ENCODE assay signal across 21 cellular contexts in genomic region chr20:7893019-7893730, GRCh38. TPM values are rescaled to one million over a fixed set of nuclear protein-coding genes. Genes with fewer than 3 reads are reported as not detected.
DNase-seq lines count a peak whose midpoint lies in the region; ATAC-seq and TF ChIP-seq lines count a peak whose summit lies in the region.
"Had no signal": no experiment of that assay in that cellular context is flagged by ENCODE, and none has a peak within 500 bp of the region (broad histone marks: within the 10 kb centered on the region; RNA-seq: fewer than 3 reads in every experiment).

No MANE protein-coding gene starts in this region.

- no peak overlapping the region for H3K27ac Mint-ChIP-seq in nephron progenitor cell

- POLR2A ChIA-PET in PC-9 (lab: Charles Lee; ENCODE audit: unreplicated experiment), result no interaction called here

- no peak overlapping the region for H2AFZ ChIP-seq in PC-9

- ATAC-seq in foreskin keratinocyte, result peak; percentile 58
- no peak for ATAC-seq in GM18873 (IDR thresholded peaks at IDR 0.05; ENCODE audit: low FRiP score, unreplicated experiment)
- ATAC-seq: A549, GM12878 had no signal

- intact Hi-C loops in PC-9 (cut with micrococcal nuclease; ENCODE audit: unreplicated experiment), result no loop called here

- no peaks in the 10 kb centered on the region for H3K9me3 Mint-ChIP-seq in nephron progenitor cell

- H3K27ac ChIP-seq in PC-9 (no peak overlapping the region), foreskin keratinocyte (no peak overlapping the region)
- H3K27ac ChIP-seq: A549; BLaER1 treated with 17β-estradiol and CSF1 and Interleukin-3, amounts not matched to agents 10 nM and 100 nM; Peyer's patch had no signal

- H3K4me2 ChIP-seq in PC-9, result peak overlapping the region; percentile 18; the same call in 1 of the 2 replicates
- H3K4me2 ChIP-seq: A549; BLaER1 treated with 17β-estradiol and CSF1 and Interleukin-3, amounts not matched to agents 10 nM and 100 nM; SK-N-SH had no signal

- no peaks in the 10 kb centered on the region for H3K36me3 ChIP-seq in PC-9 (ENCODE audit: low read depth)
- H3K36me3 ChIP-seq: BLaER1 treated with 17β-estradiol and CSF1 and Interleukin-3, amounts not matched to agents 10 nM and 100 nM; Peyer's patch had no signal

- no peaks in the 10 kb centered on the region for H3K27me3 ChIP-seq in PC-9 (ENCODE audit: insufficient read depth, low read depth)
- H3K27me3 ChIP-seq in foreskin keratinocyte, result no peaks in the 10 kb centered on the region
- H3K27me3 ChIP-seq: BLaER1 treated with 17β-estradiol and CSF1 and Interleukin-3, amounts not matched to agents 10 nM and 100 nM; Peyer's patch had no signal

- no peak overlapping the region for H3K4me3 Mint-ChIP-seq in nephron progenitor cell

- H3K36me3 Mint-ChIP-seq in nephron progenitor cell (ENCODE audit: low read depth), result no peaks in the 10 kb centered on the region

- H3F3A ChIP-seq in PC-9 (ENCODE audit: insufficient read depth, low read depth), result 0 out of 2 replicates have a peak, but pooled peaks cover 6% of the 10 kb centered on the region

- H3K79me2 ChIP-seq in PC-9 (ENCODE audit: low read depth), result no peaks in the 10 kb centered on the region

- H3K9me3 ChIP-seq in PC-9 (ENCODE audit: insufficient read depth, low read depth), result no peaks in the 10 kb centered on the region
- H3K9me3 ChIP-seq: A549, Peyer's patch, SK-N-SH had no signal

- CTCF ChIA-PET in PC-9 (lab: Charles Lee), result no interaction called here

- H3K4me1 Mint-ChIP-seq in nephron progenitor cell, result no peaks in the 10 kb centered on the region

- no peaks in the 10 kb centered on the region for H3K9me2 ChIP-seq in PC-9 (ENCODE audit: insufficient read depth)
- H3K9me2 ChIP-seq: SK-N-SH had no signal

- H4K20me1 ChIP-seq in PC-9 (ENCODE audit: insufficient read depth), result no peaks in the 10 kb centered on the region
- H4K20me1 ChIP-seq: BLaER1 treated with 17β-estradiol and CSF1 and Interleukin-3, amounts not matched to agents 10 nM and 100 nM had no signal

- peak; percentile 3 for DNase-seq in HT-29 (ENCODE audit: low spot score)
- DNase-seq in PC-9, result peak in 1 of 2 experiments; percentile 51
- DNase-seq in amniotic epithelial cell (ENCODE audit: low read depth), result peak; percentile 1
- peak; percentile 14 to 79 for DNase-seq in foreskin keratinocyte
- no peak for DNase-seq in nephron progenitor cell
- no peak for DNase-seq in NCI-H1417 (lab: John Stamatoyannopoulos, UW)
- no peak for DNase-seq in NCI-H128 (lab: John Stamatoyannopoulos, UW; ENCODE audit: unreplicated experiment)
- DNase-seq: DND-41, H7, MM.1S, NCI-H1417 treated with DMSO at 0.1 percent for 48 hours, NCI-H1930, NCI-H82, Peyer's patch, SHP77, SK-N-SH had no signal

- BruUV-seq in PC-9 (replicated peaks; lab: Mats Ljungman, UMichigan), result no TSS peak

- no peak overlapping the region for H3K4me3 ChIP-seq in PC-9
- H3K4me3 ChIP-seq: A549; BLaER1 treated with 17β-estradiol and CSF1 and Interleukin-3, amounts not matched to agents 10 nM and 100 nM; GM12878; Peyer's patch had no signal

- TF ChIP-seq CTCF in PC-9 (conservative IDR thresholded peaks at IDR 0.05) (no peak), foreskin keratinocyte (conservative IDR thresholded peaks at IDR 0.05) (no peak), nephron progenitor cell (IDR thresholded peaks at IDR 0.05) (no peak)

- H3K27me3 Mint-ChIP-seq in nephron progenitor cell (ENCODE audit: low read depth, poor library complexity), result no peaks in the 10 kb centered on the region

- peaks cover 10% of the 10 kb centered on the region for H3K4me1 ChIP-seq in PC-9 (replicated peaks; ENCODE audit: insufficient read depth)
- H3K4me1 ChIP-seq in foreskin keratinocyte, result no peaks in the 10 kb centered on the region
- H3K4me1 ChIP-seq: A549, Peyer's patch had no signal

RNA-seq across cellular contexts. Expression of gene HAO1, which starts 47.1 kb away (rescaled TPM):
- total RNA-seq in HT-29 (2014; rRNA removed; shearing (Covaris generic)), result not detected in 2 replicates
- total RNA-seq in PC-9 (2021), result not detected in 2 replicates
- total RNA-seq in foreskin keratinocyte, result not detected in 2 replicates
- polyA plus RNA-seq in foreskin keratinocyte, result not detected in 2 replicates
- total RNA-seq: GM12878, H7, NCI-H460 had no signal
- polyA plus RNA-seq: SK-N-SH had no signal

Comparison
In these comparisons a context has a peak if more than half of its experiments do, and no peak if none do; other contexts are left out.
1. DNase-seq: peak in HT-29 (single experiment), amniotic epithelial cell (single experiment) and foreskin keratinocyte (2 of 2); none in nephron progenitor cell (single experiment), NCI-H1417 (0 of 3) and NCI-H128 (single experiment).